8 cellular contexts compared by ENCODE assay signal in the genomic region with DNA sequence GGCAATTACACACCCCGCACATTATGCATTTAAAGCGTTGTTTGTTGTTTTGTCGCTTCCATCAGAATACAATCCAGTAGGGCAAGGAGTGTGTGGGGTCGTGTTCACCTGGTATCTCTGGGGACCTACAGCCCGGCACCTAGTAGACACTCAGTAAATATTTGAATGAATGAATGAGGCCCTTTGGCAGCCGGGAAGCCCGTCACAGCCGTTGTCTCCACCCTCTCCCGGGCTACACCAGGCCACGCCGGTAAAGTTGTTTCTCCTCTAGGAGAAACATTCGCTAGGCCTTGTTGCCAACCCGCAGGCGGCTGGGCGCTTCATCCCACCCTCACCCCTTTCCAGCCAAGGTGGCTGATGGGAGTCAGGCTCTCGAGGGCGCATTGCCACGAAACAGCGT. TPM values are rescaled to one million over a fixed set of nuclear protein-coding genes. Genes with fewer than 3 reads are reported as not detected.
A peak's percentile ranks its signal among the peaks of the same experiment; 100 is the strongest.
DNase-seq lines count a peak whose midpoint lies in the region; ATAC-seq, FAIRE-seq and TF ChIP-seq lines count a peak whose summit lies in the region.

No MANE protein-coding gene starts in this region.

- H3K9me3 ChIP-seq in small intestine (ENCODE audit: control insufficient read depth, low read depth), result no peaks in the 10 kb centered on the region

- H3K36me3 ChIP-seq in small intestine (ENCODE audit: control insufficient read depth in 2 of 2, insufficient read depth in 2 of 2, low read length in 2 of 2), result no peaks in the 10 kb centered on the region

- H3K4me3 ChIP-seq in iPS-11a (ENCODE audit: low read depth, low read length) (peak overlapping the region; percentile 68), small intestine (ENCODE audit: low read depth in 1 of 2, low read length in 2 of 2) (peak overlapping the region; percentile 69 to 87)

- no peak for TF ChIP-seq CTCF in 22Rv1 (IDR thresholded peaks at IDR 0.05)

- no peak for FAIRE-seq in small intestine (lab: Jason Lieb, UNC)

- H3K27ac ChIP-seq in 22Rv1 (peak overlapping the region; percentile 98), small intestine (ENCODE audit: low read depth in 1 of 2, low read length in 1 of 2) (peak overlapping the region; percentile 96 to 100)

- H3K9me3 Mint-ChIP-seq in activated naive CD4-positive, alpha-beta T cell treated with anti-CD3 and anti-CD28 coated beads, Interleukin-2, amount 50 U/mL, for 72 hours, result no peaks in the 10 kb centered on the region

- H3K27ac Mint-ChIP-seq in activated naive CD4-positive, alpha-beta T cell treated with anti-CD3 and anti-CD28 coated beads, Interleukin-2, amount 50 U/mL, for 72 hours, result peak overlapping the region; percentile 89 to 95

- peaks cover 14 to 16% of the 10 kb centered on the region in 2 donors for H3K36me3 Mint-ChIP-seq in activated naive CD4-positive, alpha-beta T cell treated with anti-CD3 and anti-CD28 coated beads, Interleukin-2, amount 50 U/mL, for 72 hours

- 7 to 9% (median 7%) methylated on average over 19 of the region's 19 CpGs for WGBS in small intestine, 3 donors

- no peak for DNase-seq in activated naive CD4-positive, alpha-beta T cell treated with anti-CD3 and anti-CD28 coated beads, Interleukin-2, amount 50 U/mL, for 72 hours (ENCODE audit: low spot score in 2 of 2)
- DNase-seq in small intestine, result no peak
- DNase-seq in activated T-cell treated with anti-CD3 and anti-CD28 coated beads, Interleukin-2, amount 50 U/mL, for 48 hours, result no peak

- H3K4me1 ChIP-seq in small intestine (ENCODE audit: control insufficient read depth in 2 of 2, insufficient read depth in 1 of 2, low read depth in 1 of 2, low read length in 1 of 2), result peaks cover 5 to 9% of the 10 kb centered on the region in 2 donors

- ATAC-seq in GM18870 (IDR thresholded peaks at IDR 0.05; ENCODE audit: unreplicated experiment) (peak; percentile 5), HG03521 (IDR thresholded peaks at IDR 0.05; ENCODE audit: unreplicated experiment) (peak; percentile 2), GM21360 (IDR thresholded peaks at IDR 0.05; ENCODE audit: unreplicated experiment) (no peak)
- peak in 1 of 2 donors; percentile 3 for ATAC-seq in activated naive CD4-positive, alpha-beta T cell treated with anti-CD3 and anti-CD28 coated beads, Interleukin-2, amount 50 U/mL, for 72 hours

- H3K27me3 ChIP-seq in small intestine (ENCODE audit: control insufficient read depth in 2 of 2, insufficient read depth in 2 of 2, low read length in 2 of 2), result no peaks in the 10 kb centered on the region

RNA-seq across cellular contexts. Expression of a gene that starts 0.9 kb away (rescaled TPM):
- 10 to 100 TPM; 16.4 to 30.4 TPM for total RNA-seq in activated naive CD4-positive, alpha-beta T cell treated with anti-CD3 and anti-CD28 coated beads, Interleukin-2, amount 50 U/mL, for 72 hours
- polyA plus RNA-seq in small intestine, result 1 to 10 TPM; 4.3 to 5.7 (median 4.5) TPM
